8 cellular contexts compared by ENCODE assay signal in genomic region chr17:10844667-10845387, GRCh38. TPM values are rescaled to one million over a fixed set of nuclear protein-coding genes. Genes with fewer than 3 reads are reported as not detected.
DNase-seq lines count a peak whose midpoint lies in the region; ATAC-seq lines count a peak whose summit lies in the region.

No MANE protein-coding gene starts in this region.

- POLR2A ChIA-PET in naive thymus-derived CD4-positive, alpha-beta T cell (lab: Charles Lee) = interaction anchor here (0.6 to 1.1 kb wide), 4 partner anchors 101 to 198 kb away, joined by 3 to 4 read pairs (median 3); no protein-coding TSS in a partner anchor

- peaks cover 9% of the 10 kb centered on the region for H3K4me1 Mint-ChIP-seq in activated T-cell treated with anti-CD3 and anti-CD28 coated beads, Interleukin-2, amount 50 U/mL, for 72 hours (ENCODE audit: low read depth)
- peaks cover 0 to 10% (median 10%) of the 10 kb centered on the region in 7 donors for H3K4me1 Mint-ChIP-seq in naive thymus-derived CD4-positive, alpha-beta T cell

- H3K36me3 Mint-ChIP-seq in activated T-cell treated with anti-CD3 and anti-CD28 coated beads, Interleukin-2, amount 50 U/mL, for 72 hours (ENCODE audit: insufficient read depth in 2 of 2) = no peaks in the 10 kb centered on the region
- no peaks in the 10 kb centered on the region for H3K36me3 Mint-ChIP-seq in naive thymus-derived CD4-positive, alpha-beta T cell

- H3K4me3 ChIP-seq in naive thymus-derived CD4-positive, alpha-beta T cell (ENCODE audit: low read length) = peak overlapping the region; percentile 52

- DNase-seq in AG08396 (ENCODE audit: low spot score) = peak; percentile 85
- DNase-seq in OCI-M1 (lab: John Stamatoyannopoulos, UW) = peak; percentile 67
- DNase-seq in activated T-cell treated with anti-CD3 and anti-CD28 coated beads, Interleukin-2, amount 50 U/mL, for 72 hours = peak; percentile 73 to 78
- DNase-seq in fibroblast of gingiva (ENCODE audit: low read depth) = peak; percentile 53
- peak; percentile 43 to 76 (median 70) for DNase-seq in naive thymus-derived CD4-positive, alpha-beta T cell
- DNase-seq in stimulated activated CD8-positive, alpha-beta memory T cell treated with anti-CD3 and anti-CD28 coated beads, Interleukin-7, amount 100 ng/mL, for 4 hours (ENCODE audit: low read depth in 2 of 2) = peak; percentile 51 to 63

- no peaks in the 10 kb centered on the region for H3K27me3 ChIP-seq in naive thymus-derived CD4-positive, alpha-beta T cell (ENCODE audit: control insufficient read depth in 2 of 2, insufficient read depth in 2 of 2, low read length in 2 of 2)

- no peak overlapping the region for H3K27ac ChIP-seq in naive thymus-derived CD4-positive, alpha-beta T cell (ENCODE audit: low read depth, low read length)

- ATAC-seq in GM18861 (IDR thresholded peaks at IDR 0.05; ENCODE audit: unreplicated experiment) = peak; percentile 89
- peak; percentile 75 for ATAC-seq in HG03196 (IDR thresholded peaks at IDR 0.05; ENCODE audit: unreplicated experiment)
- peak; percentile 92 to 96 for ATAC-seq in activated T-cell treated with anti-CD3 and anti-CD28 coated beads, Interleukin-2, amount 50 U/mL, for 72 hours (replicated peaks in 1 of 2)
- peak; percentile 96 for ATAC-seq in naive thymus-derived CD4-positive, alpha-beta T cell

- H3K9me3 Mint-ChIP-seq in activated T-cell treated with anti-CD3 and anti-CD28 coated beads, Interleukin-2, amount 50 U/mL, for 72 hours = no peaks in the 10 kb centered on the region
- H3K9me3 Mint-ChIP-seq in naive thymus-derived CD4-positive, alpha-beta T cell = peaks cover 0 to 1% (median 0%) of the 10 kb centered on the region in 11 donors

- H3K27ac Mint-ChIP-seq in activated T-cell treated with anti-CD3 and anti-CD28 coated beads, Interleukin-2, amount 50 U/mL, for 72 hours = no peak overlapping the region
- peak overlapping the region in 3 of 9 donors; percentile 26 to 46 (median 43) for H3K27ac Mint-ChIP-seq in naive thymus-derived CD4-positive, alpha-beta T cell

- intact Hi-C loops in naive thymus-derived CD4-positive, alpha-beta T cell (cut with micrococcal nuclease) = loop anchor here (1.0 to 5.0 kb wide), 7 partner anchors 93 to 214 kb away; partner anchors contain the start of genes ADPRM (in 2 of the 2) and SCO1 (in 2 of the 2)

- H3K27me3 Mint-ChIP-seq in activated T-cell treated with anti-CD3 and anti-CD28 coated beads, Interleukin-2, amount 50 U/mL, for 72 hours (ENCODE audit: low read depth) = peaks cover 8% of the 10 kb centered on the region
- H3K27me3 Mint-ChIP-seq in naive thymus-derived CD4-positive, alpha-beta T cell = peaks cover 0 to 11% (median 0%) of the 10 kb centered on the region in 5 donors

- CTCF ChIA-PET in naive thymus-derived CD4-positive, alpha-beta T cell (lab: Charles Lee) = interaction anchor here (0.6 to 3.8 kb wide), 16 partner anchors 10 to 1353 kb away, joined by 3 to 47 read pairs (median 4); no protein-coding TSS in a partner anchor

- no peaks in the 10 kb centered on the region for H3K9me3 ChIP-seq in naive thymus-derived CD4-positive, alpha-beta T cell (ENCODE audit: control insufficient read depth in 2 of 3, low read length in 3 of 3)

- H3K36me3 ChIP-seq in naive thymus-derived CD4-positive, alpha-beta T cell (ENCODE audit: control insufficient read depth in 2 of 3, insufficient read depth in 3 of 3, low read length in 3 of 3) = no peaks in the 10 kb centered on the region

- peak overlapping the region; percentile 86 to 89 for H3K4me3 Mint-ChIP-seq in activated T-cell treated with anti-CD3 and anti-CD28 coated beads, Interleukin-2, amount 50 U/mL, for 72 hours
- peak overlapping the region; percentile 70 to 89 (median 86) for H3K4me3 Mint-ChIP-seq in naive thymus-derived CD4-positive, alpha-beta T cell

- peaks cover 0 to 6% of the 10 kb centered on the region in 2 donors for H3K4me1 ChIP-seq in naive thymus-derived CD4-positive, alpha-beta T cell (ENCODE audit: control insufficient read depth in 2 of 2, insufficient read depth in 2 of 2, low read length in 2 of 2)

RNA-seq across cellular contexts. Expression of gene PIRT, which starts 6.9 kb away (rescaled TPM):
- total RNA-seq in activated T-cell treated with anti-CD3 and anti-CD28 coated beads, Interleukin-2, amount 50 U/mL, for 72 hours = not detected
- not detected for total RNA-seq in naive thymus-derived CD4-positive, alpha-beta T cell
- not detected for polyA plus RNA-seq in naive thymus-derived CD4-positive, alpha-beta T cell

RNA-seq across cellular contexts. Expression of gene TMEM238L, which starts 40.9 kb away (rescaled TPM):
- total RNA-seq in activated T-cell treated with anti-CD3 and anti-CD28 coated beads, Interleukin-2, amount 50 U/mL, for 72 hours = not detected
- not detected for total RNA-seq in naive thymus-derived CD4-positive, alpha-beta T cell
- not detected for polyA plus RNA-seq in naive thymus-derived CD4-positive, alpha-beta T cell
